Comparison of ENCODE assay signal across 20 cellular contexts in the genomic region with DNA sequence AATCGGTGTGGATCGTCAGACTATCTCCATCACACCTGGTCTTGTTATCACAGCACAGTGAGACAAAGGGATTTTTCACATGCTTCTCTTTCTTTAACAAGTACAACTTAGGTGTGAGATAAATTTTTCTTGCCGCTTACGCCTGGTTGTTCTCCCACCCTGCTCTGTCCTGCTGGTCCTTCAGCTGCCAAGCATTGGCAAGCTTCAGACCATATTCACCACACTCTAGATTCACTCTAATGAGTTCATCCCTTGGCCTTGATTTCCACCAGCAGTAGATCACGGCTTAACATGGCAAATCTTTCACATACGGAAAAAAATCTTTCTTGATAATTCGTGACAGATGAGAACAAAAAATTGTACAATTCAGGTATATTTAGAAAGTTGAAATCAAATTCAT. TPM values are rescaled to one million over a fixed set of nuclear protein-coding genes. Genes with fewer than 3 reads are reported as not detected.
A peak's percentile ranks its signal among the peaks of the same experiment; 100 is the strongest.
DNase-seq lines count a peak whose midpoint lies in the region; FAIRE-seq and TF ChIP-seq lines count a peak whose summit lies in the region.
"Had no signal": no experiment of that assay in that cellular context is flagged by ENCODE, and none has a peak within 500 bp of the region (broad histone marks: within the 10 kb centered on the region; RNA-seq: fewer than 3 reads in every experiment).

No MANE protein-coding gene starts in this region.

- no peaks in the 10 kb centered on the region for H4K20me1 ChIP-seq in smooth muscle cell (ENCODE audit: low read depth)

- no peak overlapping the region for H2BK15ac ChIP-seq in mesendoderm (replicated peaks; ENCODE audit: low read depth)

- no peak overlapping the region for H2BK5ac ChIP-seq in mesendoderm (ENCODE audit: low read length)

- H2AK5ac ChIP-seq in mesendoderm (ENCODE audit: low read length) = no peak overlapping the region

- H3K56ac ChIP-seq in mesendoderm (ENCODE audit: low read length) = no peak overlapping the region

- no peak overlapping the region for H2BK120ac ChIP-seq in mesendoderm (ENCODE audit: low read depth, low read length)

- H3K9me3 ChIP-seq in smooth muscle cell (replicated peaks; ENCODE audit: low read depth) = no peaks in the 10 kb centered on the region
- H3K9me3 ChIP-seq: A549, Caco-2 had no signal

- no peak overlapping the region for H2AFZ ChIP-seq in smooth muscle cell (ENCODE audit: low read depth)
- H2AFZ ChIP-seq: GM23338 had no signal

- no peak overlapping the region for H3K23ac ChIP-seq in mesendoderm (ENCODE audit: low read length)

- H3F3A ChIP-seq in smooth muscle cell (ENCODE audit: low read depth) = no peaks in the 10 kb centered on the region

- no peak overlapping the region for H4K8ac ChIP-seq in mesendoderm (ENCODE audit: low read depth, low read length)

- no peaks in the 10 kb centered on the region for H3K4me1 ChIP-seq in mesendoderm (ENCODE audit: control insufficient read depth, low read depth, low read length)
- no peaks in the 10 kb centered on the region for H3K4me1 ChIP-seq in smooth muscle cell (ENCODE audit: low read depth)
- H3K4me1 ChIP-seq: A549, Caco-2 had no signal

- H3K27ac ChIP-seq in mesendoderm (ENCODE audit: low read depth, low read length) = no peak overlapping the region
- H3K27ac ChIP-seq in smooth muscle cell (ENCODE audit: low read depth) = no peak overlapping the region
- H3K27ac ChIP-seq: A549, C4-2B had no signal

- H3K9ac ChIP-seq in mesendoderm (ENCODE audit: low read length) (no peak overlapping the region), smooth muscle cell (ENCODE audit: low read depth) (no peak overlapping the region)

- intact Hi-C loops in head of caudate nucleus (cut with DNase I) = no loop called here

- no peak overlapping the region for H3K4ac ChIP-seq in mesendoderm (ENCODE audit: low read depth, low read length)

- H3K79me1 ChIP-seq in mesendoderm (ENCODE audit: low read length) = no peaks in the 10 kb centered on the region

- no peaks in the 10 kb centered on the region for H3K27me3 ChIP-seq in mesendoderm (ENCODE audit: insufficient read depth, low read length, poor library complexity)
- H3K27me3 ChIP-seq in smooth muscle cell (ENCODE audit: low read depth) = peaks cover 5% of the 10 kb centered on the region

- H3K79me2 ChIP-seq in mesendoderm (ENCODE audit: control insufficient read depth, insufficient read depth, low read length) = no peaks in the 10 kb centered on the region
- no peaks in the 10 kb centered on the region for H3K79me2 ChIP-seq in smooth muscle cell (ENCODE audit: low read depth)

- no peak overlapping the region for H3K18ac ChIP-seq in mesendoderm (ENCODE audit: low read length)

- FAIRE-seq in HTR-8/SVneo (lab: Jason Lieb, UNC) = peak; percentile 90
- FAIRE-seq: A549, D721Med, GM19239, HepG2 had no signal

- WGBS in mesendoderm (ENCODE audit: extremely low coverage, insufficient coverage, low lambda C conversion rate) = no CpG with 5 or more reads among the region's 7 CpGs
- 87% methylated on average over 7 of the region's 7 CpGs for WGBS in smooth muscle cell (ENCODE audit: low lambda C conversion rate)

- H3K36me3 ChIP-seq in mesendoderm (ENCODE audit: control insufficient read depth, insufficient read depth, low read length) = no peaks in the 10 kb centered on the region
- no peaks in the 10 kb centered on the region for H3K36me3 ChIP-seq in smooth muscle cell (ENCODE audit: low read depth)

- H4K5ac ChIP-seq in mesendoderm (ENCODE audit: low read length) = no peak overlapping the region

- DNase-seq in HTR-8/SVneo (ENCODE audit: insufficient read length, low spot score) (no peak), cerebellum (ENCODE audit: low spot score) (peak; percentile 47), mesendoderm (peak; percentile 70), anterior cingulate cortex (lab: John Stamatoyannopoulos, UW) (no peak), smooth muscle cell (lab: John Stamatoyannopoulos, UW; ENCODE audit: unreplicated experiment) (no peak), head of caudate nucleus (no peak)
- DNase-seq: AML-193; Caco-2; CD4-positive, alpha-beta T cell; GF-D8; H7; HFFc6; KBM-7 had no signal

- no peak for TF ChIP-seq CTCF in smooth muscle cell (IDR thresholded peaks at IDR 0.05; ENCODE audit: borderline replicate concordance, insufficient read depth, poor library complexity, severe bottlenecking)

- H3K4me3 ChIP-seq in mesendoderm (ENCODE audit: low read length) = no peak overlapping the region
- no peak overlapping the region for H3K4me3 ChIP-seq in smooth muscle cell
- H3K4me3 ChIP-seq: A549, GM23338 had no signal

- no peak overlapping the region for H3K4me2 ChIP-seq in mesendoderm (ENCODE audit: low read length)
- no peak overlapping the region for H3K4me2 ChIP-seq in smooth muscle cell
- H3K4me2 ChIP-seq: A549, GM23338 had no signal

RNA-seq across cellular contexts. Expression of a gene that starts 33.5 kb away (rescaled TPM):
- 16.2 TPM for total RNA-seq in cerebellum
- polyA plus RNA-seq in mesendoderm (2013, experiment 1 of 2) = 0.07 TPM
- 0.17 TPM for polyA plus RNA-seq in mesendoderm (2013, experiment 2 of 2)
- total RNA-seq in smooth muscle cell = 4.6 and 5.1 TPM in 2 replicates
- 3.4 and 3.7 TPM in 2 replicates for polyA plus RNA-seq in smooth muscle cell
- total RNA-seq: Caco-2; CD4-positive, alpha-beta T cell; H7 had no signal
- polyA plus RNA-seq: A549, GM23338, IgD-negative memory B cell had no signal

Comparison
In these comparisons a context has a peak if more than half of its experiments do, and no peak if none do; other contexts are left out.
1. DNase-seq: peak in cerebellum (single experiment) and mesendoderm (single experiment); none in HTR-8/SVneo (single experiment), anterior cingulate cortex (0 of 58), smooth muscle cell (single experiment) and head of caudate nucleus (0 of 42).